1 cellular context compared by ENCODE assay signal in genomic region chr1:220747426-220748090, GRCh38.
TF ChIP-seq lines count a peak whose summit lies in the region.

No MANE protein-coding gene starts in this region.

TF ChIP-seq in K562, 482 proteins besides CTCF, POLR2A, EP300 and RAD21:
- TF ChIP-seq HDGF (IDR thresholded peaks at IDR 0.05) (no peak), ZNF696 (CRISPR knock-in tag; conservative IDR thresholded peaks at IDR 0.05) (no peak), BHLHE40 (IDR thresholded peaks at IDR 0.05; ENCODE audit: low read length) (no peak), NFRKB (IDR thresholded peaks at IDR 0.05; ENCODE audit: low read depth) (no peak), ZNF766 (CRISPR knock-in tag; conservative IDR thresholded peaks at IDR 0.05) (no peak), TAF7 (tag; IDR thresholded peaks at IDR 0.05) (no peak), BDP1 (IDR thresholded peaks at IDR 0.05; ENCODE audit: insufficient read depth, insufficient read length) (no peak), PYGO2 (tag; IDR thresholded peaks at IDR 0.05) (no peak), ZNF12 (CRISPR knock-in tag; IDR thresholded peaks at IDR 0.05) (no peak), TCF7 (IDR thresholded peaks at IDR 0.05; ENCODE audit: borderline replicate concordance) (no peak), DNMT1 (IDR thresholded peaks at IDR 0.05) (no peak)
- TF ChIP-seq, protein P1, sequence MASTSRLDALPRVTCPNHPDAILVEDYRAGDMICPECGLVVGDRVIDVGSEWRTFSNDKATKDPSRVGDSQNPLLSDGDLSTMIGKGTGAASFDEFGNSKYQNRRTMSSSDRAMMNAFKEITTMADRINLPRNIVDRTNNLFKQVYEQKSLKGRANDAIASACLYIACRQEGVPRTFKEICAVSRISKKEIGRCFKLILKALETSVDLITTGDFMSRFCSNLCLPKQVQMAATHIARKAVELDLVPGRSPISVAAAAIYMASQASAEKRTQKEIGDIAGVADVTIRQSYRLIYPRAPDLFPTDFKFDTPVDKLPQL (IDR thresholded peaks at IDR 0.05; ENCODE audit: extremely low read depth, insufficient read length) = no peak
